16 cellular contexts compared by ENCODE assay signal in genomic region chr12:106066051-106066705, GRCh38.
DNase-seq lines count a peak whose midpoint lies in the region; ATAC-seq and TF ChIP-seq lines count a peak whose summit lies in the region.
"Had no signal": no experiment of that assay in that cellular context is flagged by ENCODE, and none has a peak within 500 bp of the region (broad histone marks: within the 10 kb centered on the region; RNA-seq: fewer than 3 reads in every experiment).

No MANE protein-coding gene starts in this region.

- 56 to 62% methylated on average over 6 of the region's 6 CpGs for WGBS in heart right ventricle, 2 donors
- 55% methylated on average over 6 of the region's 6 CpGs for WGBS in right cardiac atrium

- peak overlapping the region in 9 of 10 donors; percentile 33 to 82 (median 51) for H3K27ac ChIP-seq in heart right ventricle
- no peak overlapping the region for H3K27ac ChIP-seq in right cardiac atrium (ENCODE audit: low read length)

- no peaks in the 10 kb centered on the region for H3K9me3 Mint-ChIP-seq in chondrocyte (ENCODE audit: low read depth)
- H3K9me3 Mint-ChIP-seq in nephron: no peaks in the 10 kb centered on the region
- H3K9me3 Mint-ChIP-seq: GM23338 had no signal

- H3K36me3 Mint-ChIP-seq in chondrocyte (ENCODE audit: low read depth) (peaks cover 64% of the 10 kb centered on the region), nephron (ENCODE audit: low read depth) (peaks cover 66% of the 10 kb centered on the region)
- H3K36me3 Mint-ChIP-seq: CD4-positive, alpha-beta memory T cell had no signal

- H3K4me3 Mint-ChIP-seq in chondrocyte (ENCODE audit: unreplicated experiment) (no peak overlapping the region), nephron (no peak overlapping the region)
- H3K4me3 Mint-ChIP-seq: CD4-positive, alpha-beta memory T cell; GM23338 had no signal

- H3K4me1 ChIP-seq in heart right ventricle (peaks cover 0 to 63% (median 36%) of the 10 kb centered on the region in 9 donors), right cardiac atrium (ENCODE audit: control insufficient read depth, insufficient read depth, low read length) (peaks cover 3% of the 10 kb centered on the region)

- peak overlapping the region; percentile 70 for H3K27ac Mint-ChIP-seq in chondrocyte (ENCODE audit: unreplicated experiment)
- peak overlapping the region in 2 of 3 experiments; percentile 24 to 32 for H3K27ac Mint-ChIP-seq in nephron
- H3K27ac Mint-ChIP-seq: CD4-positive, alpha-beta memory T cell; GM23338 had no signal

- H3K27me3 ChIP-seq in heart right ventricle: no peaks in the 10 kb centered on the region
- H3K27me3 ChIP-seq in right cardiac atrium (ENCODE audit: control insufficient read depth, insufficient read depth): no peaks in the 10 kb centered on the region
- no peaks in the 10 kb centered on the region for H3K27me3 ChIP-seq in H7 (ENCODE audit: control insufficient read depth, insufficient read depth, low read length)

- DNase-seq in heart right ventricle (no peak), right cardiac atrium (no peak), chondrocyte (ENCODE audit: low spot score) (no peak), midbrain (lab: John Stamatoyannopoulos, UW) (no peak), H7 (no peak)
- no peak for DNase-seq in stimulated activated naive CD4-positive, alpha-beta T cell treated with Interleukin-2 at 50 U/mL for 16 hours (lab: John Stamatoyannopoulos, UW)
- DNase-seq in activated CD4-positive, alpha-beta T cell treated with anti-CD3 and anti-CD28 coated beads, Interleukin-2, amount 50 U/mL, for 4 hours: no peak
- DNase-seq: 8988T; CD4-positive, alpha-beta memory T cell; KG1; NCI-H1436 treated with DMSO at 0.1 percent for 48 hours; NCI-H2029 treated with DMSO at 0.1 percent for 48 hours; NCI-H774; PC-3 had no signal

- H3K9me3 ChIP-seq in heart right ventricle (no peaks in the 10 kb centered on the region), right cardiac atrium (ENCODE audit: control insufficient read depth, low read length) (no peaks in the 10 kb centered on the region)

- no peak for TF ChIP-seq CTCF in heart right ventricle (IDR thresholded peaks at IDR 0.05)
- no peak for TF ChIP-seq CTCF in chondrocyte (IDR thresholded peaks at IDR 0.05)
- no peak for TF ChIP-seq CTCF in nephron (IDR thresholded peaks at IDR 0.05; ENCODE audit: unreplicated experiment in 3 of 3)

- H3K4me1 Mint-ChIP-seq in chondrocyte (ENCODE audit: low read depth) (peaks cover 31% of the 10 kb centered on the region), nephron (peaks cover 13% of the 10 kb centered on the region)
- H3K4me1 Mint-ChIP-seq: CD4-positive, alpha-beta memory T cell had no signal

- intact Hi-C loops in heart right ventricle (cut with DNase I): loop anchor here in 1 of 10 donors (10.0 kb wide), 1 partner anchor 81 kb away; no protein-coding TSS in a partner anchor
- intact Hi-C loops in right cardiac atrium (cut with DNase I): no loop called here

- H3K27me3 Mint-ChIP-seq in chondrocyte (ENCODE audit: low read depth): no peaks in the 10 kb centered on the region
- H3K27me3 Mint-ChIP-seq in nephron (ENCODE audit: low read depth): no peaks in the 10 kb centered on the region

- ATAC-seq in heart right ventricle (peak in 2 of 8 donors; percentile 23 to 39), right cardiac atrium (no peak)
- ATAC-seq: GM23338, PC-3 had no signal

- H3K4me3 ChIP-seq in heart right ventricle (no peak overlapping the region), right cardiac atrium (ENCODE audit: low read length) (no peak overlapping the region), H7 (ENCODE audit: insufficient read depth, low read depth, low read length) (no peak overlapping the region)
- H3K4me3 ChIP-seq: GM23338 had no signal

- H3K36me3 ChIP-seq in heart right ventricle (peaks cover 0 to 66% (median 41%) of the 10 kb centered on the region in 9 donors), H7 (replicated peaks; ENCODE audit: control insufficient read depth, insufficient read depth, low read length) (peaks cover 11% of the 10 kb centered on the region)
